ENCODE assay signal across 8 cellular contexts in the genomic region with DNA sequence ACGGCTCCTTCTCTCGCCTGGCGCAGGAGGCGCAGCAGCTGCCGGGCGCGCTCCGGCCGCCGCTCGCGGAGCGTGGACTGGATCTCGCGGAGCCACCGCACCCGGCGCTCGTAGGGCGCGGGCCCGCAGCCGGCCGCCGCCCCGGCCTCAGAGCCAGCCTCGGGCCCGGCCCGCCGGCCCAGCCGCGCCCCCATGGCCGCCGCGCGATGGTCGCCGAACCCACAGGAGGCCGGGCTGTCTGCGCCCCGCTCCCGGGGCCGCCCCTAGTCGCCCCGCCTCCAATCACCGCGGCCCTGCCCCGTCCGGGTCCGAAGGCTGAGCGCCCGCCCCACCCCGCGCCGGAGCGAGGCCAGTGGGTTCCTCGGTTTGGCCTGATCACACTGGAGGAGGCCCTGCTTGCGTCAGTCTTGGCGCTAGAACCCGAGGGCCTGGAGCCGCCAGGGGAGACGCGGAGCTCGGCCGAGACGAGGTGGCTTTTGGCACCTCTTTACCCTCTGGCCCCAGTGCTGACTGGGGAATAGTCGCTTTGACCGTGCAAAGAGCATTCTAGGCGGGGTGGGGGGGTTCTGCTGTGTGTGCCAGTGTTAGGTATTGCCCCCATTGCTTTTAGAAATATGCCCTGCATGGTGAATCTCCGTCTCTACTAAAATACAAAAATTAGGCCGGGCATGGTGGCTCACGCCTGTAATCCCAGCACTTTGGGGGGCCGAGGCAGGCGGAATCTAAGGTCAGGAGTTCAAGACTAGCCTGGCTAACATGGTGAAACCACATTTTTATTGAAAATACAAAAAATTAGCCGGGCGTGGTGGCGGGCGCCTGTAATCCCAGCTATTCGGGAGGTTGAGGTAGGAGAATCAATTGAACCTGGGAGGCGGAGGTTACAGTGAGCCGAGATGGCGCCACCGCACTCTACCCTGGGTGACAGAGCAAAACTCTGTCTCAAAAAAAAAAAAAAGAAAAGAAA. TPM values are rescaled to one million over a fixed set of nuclear protein-coding genes. Genes with fewer than 3 reads are reported as not detected.
A peak's percentile ranks its signal among the peaks of the same experiment; 100 is the strongest.
DNase-seq lines count a peak whose midpoint lies in the region; ATAC-seq and TF ChIP-seq lines count a peak whose summit lies in the region.

LRRC75B (minus strand) TSS at position 228 of the 964 bp plus-strand sequence; CDS start at position 194, 34 bp downstream.

- TF ChIP-seq CTCF in OCI-LY1 (IDR thresholded peaks at IDR 0.05; ENCODE audit: low read length): no peak
- TF ChIP-seq CTCF in astrocyte of the cerebellum (IDR thresholded peaks at IDR 0.05; ENCODE audit: low read depth, low read length, missing control alignments): no peak
- TF ChIP-seq CTCF in parathyroid adenoma (IDR thresholded peaks at IDR 0.05): no peak

- H3K4me3 ChIP-seq in OCI-LY1 (ENCODE audit: low read depth, low read length, poor library complexity, severe bottlenecking) (peak within 1 kb of the TSS; percentile 56), astrocyte of the cerebellum (ENCODE audit: low read depth, low read length) (peak within 1 kb of the TSS; percentile 53), right cardiac atrium (ENCODE audit: low read length) (peak within 1 kb of the TSS; percentile 60), parathyroid adenoma (ENCODE audit: low read depth, low read length) (peak within 1 kb of the TSS; percentile 44)

- H3K4me2 ChIP-seq in OCI-LY1 (ENCODE audit: low read length) (peak within 1 kb of the TSS; percentile 70), parathyroid adenoma (ENCODE audit: low read length) (peak within 1 kb of the TSS; percentile 90)

- no peaks in the 10 kb centered on the region for H3K9me2 ChIP-seq in OCI-LY1 (ENCODE audit: low read depth, low read length)

- WGBS in right cardiac atrium: 15% methylated on average over 83 of the region's 83 CpGs

- H3K4me1 ChIP-seq in OCI-LY1 (ENCODE audit: insufficient read depth, low read length, severe bottlenecking) (peaks cover 11% of the 10 kb centered on the region), right cardiac atrium (ENCODE audit: control insufficient read depth, insufficient read depth, low read length) (no peaks in the 10 kb centered on the region), parathyroid adenoma (no peaks in the 10 kb centered on the region)

- intact Hi-C loops in right cardiac atrium (cut with DNase I): no loop called here

- H3K36me3 ChIP-seq in OCI-LY1 (ENCODE audit: insufficient read depth, low read length) (no peaks in the 10 kb centered on the region), parathyroid adenoma (ENCODE audit: control insufficient read depth, insufficient read depth, low read length) (no peaks in the 10 kb centered on the region)

- no peaks in the 10 kb centered on the region for H4K20me1 ChIP-seq in OCI-LY1 (ENCODE audit: insufficient read depth, low read length)

- ATAC-seq in GM18502 (IDR thresholded peaks at IDR 0.05; ENCODE audit: poor library complexity, unreplicated experiment) (peak; percentile 69), HG03159 (IDR thresholded peaks at IDR 0.05; ENCODE audit: unreplicated experiment) (peak; percentile 85), right cardiac atrium (peak; percentile 92 to 95), GM21717 (IDR thresholded peaks at IDR 0.05; ENCODE audit: unreplicated experiment) (no peak)

- H3F3A ChIP-seq in OCI-LY1 (ENCODE audit: insufficient read depth, low read length): no peaks in the 10 kb centered on the region

- H3K27me3 ChIP-seq in OCI-LY1 (ENCODE audit: insufficient read depth, low read length) (peaks cover 3% of the 10 kb centered on the region; the same call in 1 of the 2 replicates), right cardiac atrium (ENCODE audit: control insufficient read depth, insufficient read depth) (no peaks in the 10 kb centered on the region), parathyroid adenoma (ENCODE audit: control insufficient read depth, insufficient read depth, low read length) (no peaks in the 10 kb centered on the region)

- peak within 1 kb of the TSS; percentile 22; the same call in 1 of the 2 replicates for H3K9ac ChIP-seq in OCI-LY1 (ENCODE audit: low read length)
- no peak within 1 kb of the TSS for H3K9ac ChIP-seq in parathyroid adenoma

- H3K9me3 ChIP-seq in OCI-LY1 (ENCODE audit: low read length) (no peaks in the 10 kb centered on the region), right cardiac atrium (ENCODE audit: control insufficient read depth, low read length) (no peaks in the 10 kb centered on the region), parathyroid adenoma (ENCODE audit: control insufficient read depth, low read length) (no peaks in the 10 kb centered on the region)

- H2AFZ ChIP-seq in OCI-LY1 (ENCODE audit: low read length) (no peak within 1 kb of the TSS), parathyroid adenoma (peak within 1 kb of the TSS; percentile 84)

- in situ Hi-C loops in astrocyte of the cerebellum (cut with HindIII; ENCODE audit: low sequenced_read_pairs): no loop called here

- DNase-seq in AML-193 (lab: John Stamatoyannopoulos, UW): peak; percentile 56 to 60
- DNase-seq in astrocyte of the cerebellum (ENCODE audit: low read depth): peak; percentile 55
- peak; percentile 95 to 98 (median 98) for DNase-seq in right cardiac atrium

- no peaks in the 10 kb centered on the region for H3K79me2 ChIP-seq in OCI-LY1 (ENCODE audit: insufficient read depth, low read length)
- no peaks in the 10 kb centered on the region for H3K79me2 ChIP-seq in parathyroid adenoma

- no peak within 1 kb of the TSS for H3K27ac ChIP-seq in OCI-LY1 (ENCODE audit: low read depth, low read length, poor library complexity, severe bottlenecking)
- H3K27ac ChIP-seq in right cardiac atrium (ENCODE audit: low read length): peak within 1 kb of the TSS; percentile 34
- H3K27ac ChIP-seq in parathyroid adenoma: peak within 1 kb of the TSS; percentile 62

RNA-seq across cellular contexts. Expression of gene LRRC75B, which starts in this region (rescaled TPM):
- 1 to 10 TPM; 5.1 to 7.3 (median 5.9) TPM for total RNA-seq in right cardiac atrium
- polyA plus RNA-seq in right cardiac atrium: 6.1 TPM
